19 cellular contexts compared by ENCODE assay signal in genomic region chr2:15298769-15299168, GRCh38.
DNase-seq lines count a peak whose midpoint lies in the region; ATAC-seq and TF ChIP-seq lines count a peak whose summit lies in the region.
"Had no signal": no experiment of that assay in that cellular context is flagged by ENCODE, and none has a peak within 500 bp of the region (broad histone marks: within the 10 kb centered on the region; RNA-seq: fewer than 3 reads in every experiment).

No MANE protein-coding gene starts in this region.

- no peak for TF ChIP-seq POLR2A in tibial nerve (IDR thresholded peaks at IDR 0.05)

- TF ChIP-seq CTCF in AG10803 (conservative IDR thresholded peaks at IDR 0.05; ENCODE audit: low read length) (no peak), tibial nerve (IDR thresholded peaks at IDR 0.05) (no peak)

- H3K4me1 ChIP-seq in tibial nerve = no peaks in the 10 kb centered on the region

- H3K27ac Mint-ChIP-seq in activated CD8-positive, alpha-beta memory T cell treated with anti-CD3 and anti-CD28 coated beads, Interleukin-2, amount 10 ng/mL, durations not matched to agents 7 days and 5 days = no peak overlapping the region
- H3K27ac Mint-ChIP-seq: activated naive CD8-positive, alpha-beta T cell treated with anti-CD3 and anti-CD28 coated beads for 36 hours; naive thymus-derived CD8-positive, alpha-beta T cell had no signal

- no peaks in the 10 kb centered on the region for H3K27me3 ChIP-seq in tibial nerve
- H3K27me3 ChIP-seq: dorsolateral prefrontal cortex had no signal

- H3K27ac ChIP-seq in tibial nerve = no peak overlapping the region
- H3K27ac ChIP-seq: dorsolateral prefrontal cortex, PC-9, skin epidermis had no signal

- no peak overlapping the region for H3K4me3 ChIP-seq in AG10803 (ENCODE audit: low read length)
- H3K4me3 ChIP-seq in tibial nerve = no peak overlapping the region
- H3K4me3 ChIP-seq: dorsolateral prefrontal cortex, lung, PC-9, skin epidermis had no signal

- peaks cover 22% of the 10 kb centered on the region for H3K4me1 Mint-ChIP-seq in activated CD8-positive, alpha-beta memory T cell treated with anti-CD3 and anti-CD28 coated beads, Interleukin-2, amount 10 ng/mL, durations not matched to agents 7 days and 5 days

- H3K9me3 Mint-ChIP-seq in activated CD8-positive, alpha-beta memory T cell treated with anti-CD3 and anti-CD28 coated beads, Interleukin-2, amount 10 ng/mL, durations not matched to agents 7 days and 5 days (ENCODE audit: low read depth) = no peaks in the 10 kb centered on the region
- H3K9me3 Mint-ChIP-seq: activated naive CD8-positive, alpha-beta T cell treated with anti-CD3 and anti-CD28 coated beads for 36 hours; naive thymus-derived CD8-positive, alpha-beta T cell had no signal

- WGBS in tibial nerve, 2 donors = 82 to 88% methylated on average over 8 of the region's 8 CpGs

- no peaks in the 10 kb centered on the region for H3K27me3 Mint-ChIP-seq in activated CD8-positive, alpha-beta memory T cell treated with anti-CD3 and anti-CD28 coated beads, Interleukin-2, amount 10 ng/mL, durations not matched to agents 7 days and 5 days
- H3K27me3 Mint-ChIP-seq: activated naive CD8-positive, alpha-beta T cell treated with anti-CD3 and anti-CD28 coated beads for 36 hours; naive thymus-derived CD8-positive, alpha-beta T cell had no signal

- peaks cover 32% of the 10 kb centered on the region for H3K36me3 Mint-ChIP-seq in activated CD8-positive, alpha-beta memory T cell treated with anti-CD3 and anti-CD28 coated beads, Interleukin-2, amount 10 ng/mL, durations not matched to agents 7 days and 5 days

- peak; percentile 22 for DNase-seq in AG10803 (ENCODE audit: low read depth)
- peak; percentile 95 for DNase-seq in HCEC 1CT
- DNase-seq in amniotic epithelial cell (ENCODE audit: low read depth) = peak; percentile 86
- peak; percentile 10 for DNase-seq in kidney tubule cell (ENCODE audit: low spot score)
- no peak for DNase-seq in tibial nerve (ENCODE audit: low spot score in 2 of 2)
- DNase-seq in midbrain (lab: John Stamatoyannopoulos, UW) = no peak
- no peak for DNase-seq in activated CD8-positive, alpha-beta memory T cell treated with anti-CD3 and anti-CD28 coated beads, Interleukin-2, amount 10 ng/mL, durations not matched to agents 7 days and 5 days
- DNase-seq: activated CD4-positive, alpha-beta T cell treated with anti-CD3 and anti-CD28 coated beads, Interleukin-2, amount 50 U/mL, for 1 hour; activated naive CD8-positive, alpha-beta T cell treated with anti-CD3 and anti-CD28 coated beads for 36 hours; naive thymus-derived CD8-positive, alpha-beta T cell; NCI-H1417 treated with DMSO at 0.1 percent for 48 hours; NCI-H2171; NCI-H748 treated with DMSO at 0.1 percent for 48 hours; PC-9; stimulated activated CD4-positive, alpha-beta T cell treated with anti-CD3 and anti-CD28 coated beads, Interleukin-4, amount 100 ng/mL, for 1 hour had no signal

- H3K9me3 ChIP-seq in tibial nerve = no peaks in the 10 kb centered on the region

- no peak overlapping the region for H3K4me3 Mint-ChIP-seq in activated CD8-positive, alpha-beta memory T cell treated with anti-CD3 and anti-CD28 coated beads, Interleukin-2, amount 10 ng/mL, durations not matched to agents 7 days and 5 days
- H3K4me3 Mint-ChIP-seq: activated naive CD8-positive, alpha-beta T cell treated with anti-CD3 and anti-CD28 coated beads for 36 hours; naive thymus-derived CD8-positive, alpha-beta T cell had no signal

- peaks cover 0 to 71% (median 0%) of the 10 kb centered on the region in 3 donors for H3K36me3 ChIP-seq in tibial nerve

- CTCF ChIA-PET in activated CD8-positive, alpha-beta memory T cell treated with anti-CD3 and anti-CD28 coated beads, Interleukin-2, amount 10 ng/mL, durations not matched to agents 7 days and 5 days (lab: Charles Lee) = interaction anchor here (1.2 kb wide), 1 partner anchor 27 kb away, joined by 3 read pairs; no protein-coding TSS in a partner anchor

- ATAC-seq in HG02588 (IDR thresholded peaks at IDR 0.05; ENCODE audit: unreplicated experiment) = no peak
- no peak for ATAC-seq in activated CD8-positive, alpha-beta memory T cell treated with anti-CD3 and anti-CD28 coated beads, Interleukin-2, amount 10 ng/mL, durations not matched to agents 7 days and 5 days
- ATAC-seq: naive thymus-derived CD8-positive, alpha-beta T cell had no signal

- TF ChIP-seq EP300 in tibial nerve (IDR thresholded peaks at IDR 0.05) = no peak

Comparison
In these comparisons a context has a peak if more than half of its experiments do, and no peak if none do; other contexts are left out.
1. DNase-seq: peak in AG10803 (single experiment), HCEC 1CT (single experiment), amniotic epithelial cell (single experiment) and kidney tubule cell (single experiment); none in tibial nerve (0 of 2), midbrain (single experiment) and activated CD8-positive, alpha-beta memory T cell treated with anti-CD3 and anti-CD28 coated beads, Interleukin-2, amount 10 ng/mL, durations not matched to agents 7 days and 5 days (single experiment).